16 cellular contexts compared by ENCODE assay signal in genomic region chr3:13325092-13325491, GRCh38.
A peak's percentile ranks its signal among the peaks of the same experiment; 100 is the strongest.
DNase-seq lines count a peak whose midpoint lies in the region; ATAC-seq and TF ChIP-seq lines count a peak whose summit lies in the region.
"Had no signal": no experiment of that assay in that cellular context is flagged by ENCODE, and none has a peak within 500 bp of the region (broad histone marks: within the 10 kb centered on the region; RNA-seq: fewer than 3 reads in every experiment).

No MANE protein-coding gene starts in this region.

- intact Hi-C loops in mucosa of descending colon (cut with DNase I, micrococcal nuclease) = no loop called here

- no peak overlapping the region for H3K27ac ChIP-seq in coronary artery
- H3K27ac ChIP-seq: left ventricle myocardium inferior had no signal

- ATAC-seq in GM18502 (IDR thresholded peaks at IDR 0.05; ENCODE audit: poor library complexity, unreplicated experiment) = peak; percentile 84
- peak; percentile 51 for ATAC-seq in GM19455 (IDR thresholded peaks at IDR 0.05; ENCODE audit: unreplicated experiment)
- ATAC-seq in mucosa of descending colon = peak; percentile 9
- no peak for ATAC-seq in HG03196 (IDR thresholded peaks at IDR 0.05; ENCODE audit: unreplicated experiment)
- ATAC-seq: naive thymus-derived CD8-positive, alpha-beta T cell; Right ventricle myocardium inferior had no signal

- DNase-seq in NCI-H748 (lab: John Stamatoyannopoulos, UW; ENCODE audit: unreplicated experiment) = peak; percentile 66
- DNase-seq in mucosa of descending colon = peak in 1 of 3 donors; percentile 12
- no peak for DNase-seq in activated effector memory CD4-positive, alpha-beta T cell treated with anti-CD3 and anti-CD28 coated beads, Interleukin-2, amount 50 U/mL, for 16 hours
- no peak for DNase-seq in coronary artery (ENCODE audit: low spot score)
- DNase-seq: activated CD4-positive, alpha-beta T cell treated with anti-CD3 and anti-CD28 coated beads, Interleukin-2, amount 50 U/mL, for 4 hours; activated gamma-delta T cell; Kasumi-1; left ventricle myocardium inferior; naive thymus-derived CD8-positive, alpha-beta T cell; NCI-H1694 treated with DMSO at 0.1 percent for 48 hours; NCI-H82; retina had no signal

- H3K4me1 ChIP-seq in mucosa of descending colon (ENCODE audit: low read depth) = no peaks in the 10 kb centered on the region
- H3K4me1 ChIP-seq: left ventricle myocardium inferior had no signal

- H3K9me3 ChIP-seq in mucosa of descending colon = no peaks in the 10 kb centered on the region
- H3K9me3 ChIP-seq: left ventricle myocardium inferior had no signal

- H3K4me3 ChIP-seq in mucosa of descending colon = no peak overlapping the region
- H3K4me3 ChIP-seq in coronary artery = no peak overlapping the region
- H3K4me3 ChIP-seq: left ventricle myocardium inferior had no signal

- H3K36me3 ChIP-seq in mucosa of descending colon (ENCODE audit: low read depth) = no peaks in the 10 kb centered on the region
- H3K36me3 ChIP-seq: left ventricle myocardium inferior had no signal

- TF ChIP-seq CTCF in mucosa of descending colon (IDR thresholded peaks at IDR 0.05) = no peak
- TF ChIP-seq CTCF in coronary artery (IDR thresholded peaks at IDR 0.05) = no peak
